In genomic region chr16:396199-396598, GRCh38 we compare ENCODE assay signal across 1 cellular context.
TF ChIP-seq lines count a peak whose summit lies in the region.

No MANE protein-coding gene starts in this region.

TF ChIP-seq in HepG2, 621 proteins besides CTCF, POLR2A, EP300 and RAD21:
- no peak for TF ChIP-seq ZNF7 (CRISPR knock-in tag; IDR thresholded peaks at IDR 0.05)
- TF ChIP-seq ZSCAN31 (CRISPR knock-in tag; IDR thresholded peaks at IDR 0.05; ENCODE audit: low read depth), result 0 out of 2 replicates have a peak, but pooled peaks have one; percentile 43
- TF ChIP-seq TRIM22 (IDR thresholded peaks at IDR 0.05), result no peak
- 0 out of 2 replicates have a peak, but pooled peaks have one; percentile 20 for TF ChIP-seq ELF4 (CRISPR knock-in tag; IDR thresholded peaks at IDR 0.05; ENCODE audit: borderline replicate concordance)
- 0 out of 2 replicates have a peak, but pooled peaks have one; percentile 52 for TF ChIP-seq KDM5B (CRISPR knock-in tag; IDR thresholded peaks at IDR 0.05; ENCODE audit: borderline replicate concordance)
- TF ChIP-seq ZMYM4 (CRISPR knock-in tag; IDR thresholded peaks at IDR 0.05), result no peak
- no peak for TF ChIP-seq ZNF484 (CRISPR knock-in tag; IDR thresholded peaks at IDR 0.05; ENCODE audit: borderline replicate concordance, low read depth)
- no peak for TF ChIP-seq AKNA (CRISPR knock-in tag; IDR thresholded peaks at IDR 0.05; ENCODE audit: borderline replicate concordance)
- no peak for TF ChIP-seq ZNF75D (CRISPR knock-in tag; IDR thresholded peaks at IDR 0.05; ENCODE audit: borderline replicate concordance)
- 0 out of 2 replicates have a peak, but pooled peaks have one; percentile 30 for TF ChIP-seq ZNF136 (CRISPR knock-in tag; IDR thresholded peaks at IDR 0.05; ENCODE audit: low read depth)
- no peak for TF ChIP-seq ZNF607 (CRISPR knock-in tag; IDR thresholded peaks at IDR 0.05; ENCODE audit: borderline replicate concordance)
- no peak for TF ChIP-seq ATAD3A (CRISPR knock-in tag; IDR thresholded peaks at IDR 0.05)
- TF ChIP-seq SPEN (CRISPR knock-in tag; IDR thresholded peaks at IDR 0.05; ENCODE audit: low read depth), result 0 out of 2 replicates have a peak, but pooled peaks have one; percentile 29
- TF ChIP-seq TAF1 (CRISPR knock-in tag; IDR thresholded peaks at IDR 0.05), result no peak
- TF ChIP-seq ZNF468 (CRISPR knock-in tag; IDR thresholded peaks at IDR 0.05), result 0 out of 2 replicates have a peak, but pooled peaks have one; percentile 9
- no peak for TF ChIP-seq FOXO4 (CRISPR knock-in tag; conservative IDR thresholded peaks at IDR 0.05)
- TF ChIP-seq ZNF501 (CRISPR knock-in tag; IDR thresholded peaks at IDR 0.05), result no peak
- TF ChIP-seq SMAD9 (CRISPR knock-in tag; IDR thresholded peaks at IDR 0.05), result no peak
- no peak for TF ChIP-seq IKZF4 (CRISPR knock-in tag; IDR thresholded peaks at IDR 0.05; ENCODE audit: borderline replicate concordance, low read depth, not compliant biosample characterization)
- no peak for TF ChIP-seq KLF12 (CRISPR knock-in tag; IDR thresholded peaks at IDR 0.05; ENCODE audit: borderline replicate concordance)
- TF ChIP-seq ZNF710 (CRISPR knock-in tag; IDR thresholded peaks at IDR 0.05; ENCODE audit: borderline replicate concordance), result 0 out of 2 replicates have a peak, but pooled peaks have one; percentile 15
